Comparison of ENCODE assay signal across 1 cellular context in the genomic region with DNA sequence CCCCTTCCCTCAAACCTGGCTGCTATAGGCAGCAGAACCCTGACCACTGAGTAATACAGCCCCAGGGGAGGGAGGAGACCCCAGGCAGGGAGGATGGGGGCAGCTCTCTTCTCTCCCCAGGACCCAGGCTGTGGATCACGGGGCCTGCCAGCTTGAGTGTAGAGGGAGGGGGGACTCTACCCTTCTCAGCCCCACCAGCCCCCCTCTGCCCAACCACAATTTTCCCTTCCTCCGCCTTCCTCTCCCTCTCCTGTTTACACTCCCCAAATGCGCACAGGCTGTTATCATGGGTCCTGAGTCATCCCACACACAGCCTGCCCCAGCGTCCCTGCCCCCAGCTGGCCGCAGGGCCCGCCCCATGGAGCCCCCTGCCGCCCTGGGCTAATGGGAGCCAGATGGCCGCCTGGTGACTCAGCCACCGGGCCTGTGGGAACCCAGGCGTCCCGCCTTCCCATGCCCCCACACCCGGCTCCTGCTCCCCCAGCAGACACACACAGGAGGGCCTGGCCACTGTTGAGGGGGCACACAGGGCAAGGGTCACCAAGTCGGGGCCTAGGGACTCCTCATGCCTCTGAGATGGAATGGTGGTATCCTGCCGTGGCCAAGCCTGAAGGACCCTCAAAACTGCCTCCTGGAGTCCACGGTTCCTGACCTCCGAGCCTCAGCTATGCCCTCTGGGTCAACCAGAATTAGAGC.
A peak's percentile ranks its signal among the peaks of the same experiment; 100 is the strongest.
TF ChIP-seq lines count a peak whose summit lies in the region.

No MANE protein-coding gene starts in this region.

TF ChIP-seq in HepG2, 621 proteins besides CTCF, POLR2A, EP300 and RAD21 (continued from another document and continues in another):
- TF ChIP-seq HNRNPK (IDR thresholded peaks at IDR 0.05; ENCODE audit: low read depth, low read length, poor library complexity, severe bottlenecking): peak; percentile 46
- TF ChIP-seq ASH2L (IDR thresholded peaks at IDR 0.05; ENCODE audit: insufficient read length, low read depth, low read length): peak; percentile 39
- TF ChIP-seq IRF2 (CRISPR knock-in tag; IDR thresholded peaks at IDR 0.05): no peak
- 0 out of 2 replicates have a peak, but pooled peaks have one; percentile 57 for TF ChIP-seq POGK (CRISPR knock-in tag; conservative IDR thresholded peaks at IDR 0.05)
- TF ChIP-seq ZNF652 (CRISPR knock-in tag; IDR thresholded peaks at IDR 0.05; ENCODE audit: borderline replicate concordance, low read depth): no peak
- TF ChIP-seq HMG20A (CRISPR knock-in tag; IDR thresholded peaks at IDR 0.05; ENCODE audit: borderline replicate concordance): 0 out of 2 replicates have a peak, but pooled peaks have one; percentile 19
- TF ChIP-seq ARNT2 (CRISPR knock-in tag; IDR thresholded peaks at IDR 0.05; ENCODE audit: low read depth): peak; percentile 45; the same call in 1 of the 2 replicates
- TF ChIP-seq ZBTB3 (CRISPR knock-in tag; IDR thresholded peaks at IDR 0.05; ENCODE audit: borderline replicate concordance, low read depth): 0 out of 2 replicates have a peak, but pooled peaks have one; percentile 15
- no peak for TF ChIP-seq E2F1 (CRISPR knock-in tag; IDR thresholded peaks at IDR 0.05)
- no peak for TF ChIP-seq ZSCAN9 (CRISPR knock-in tag; IDR thresholded peaks at IDR 0.05; ENCODE audit: borderline replicate concordance)
- peak; percentile 78; the same call in 1 of the 2 replicates for TF ChIP-seq PAF1 (CRISPR knock-in tag; IDR thresholded peaks at IDR 0.05)
- TF ChIP-seq ZNF569 (CRISPR knock-in tag; IDR thresholded peaks at IDR 0.05; ENCODE audit: borderline replicate concordance): no peak
- TF ChIP-seq, protein P1, sequence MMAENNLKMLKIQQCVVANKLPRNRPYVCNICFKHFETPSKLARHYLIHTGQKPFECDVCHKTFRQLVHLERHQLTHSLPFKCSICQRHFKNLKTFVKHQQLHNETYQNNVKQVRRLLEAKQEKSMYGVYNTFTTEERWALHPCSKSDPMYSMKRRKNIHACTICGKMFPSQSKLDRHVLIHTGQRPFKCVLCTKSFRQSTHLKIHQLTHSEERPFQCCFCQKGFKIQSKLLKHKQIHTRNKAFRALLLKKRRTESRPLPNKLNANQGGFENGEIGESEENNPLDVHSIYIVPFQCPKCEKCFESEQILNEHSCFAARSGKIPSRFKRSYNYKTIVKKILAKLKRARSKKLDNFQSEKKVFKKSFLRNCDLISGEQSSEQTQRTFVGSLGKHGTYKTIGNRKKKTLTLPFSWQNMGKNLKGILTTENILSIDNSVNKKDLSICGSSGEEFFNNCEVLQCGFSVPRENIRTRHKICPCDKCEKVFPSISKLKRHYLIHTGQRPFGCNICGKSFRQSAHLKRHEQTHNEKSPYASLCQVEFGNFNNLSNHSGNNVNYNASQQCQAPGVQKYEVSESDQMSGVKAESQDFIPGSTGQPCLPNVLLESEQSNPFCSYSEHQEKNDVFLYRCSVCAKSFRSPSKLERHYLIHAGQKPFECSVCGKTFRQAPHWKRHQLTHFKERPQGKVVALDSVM (CRISPR knock-in tag; IDR thresholded peaks at IDR 0.05): no peak; the same call in 1 of the 2 replicates
- TF ChIP-seq, protein P2, sequence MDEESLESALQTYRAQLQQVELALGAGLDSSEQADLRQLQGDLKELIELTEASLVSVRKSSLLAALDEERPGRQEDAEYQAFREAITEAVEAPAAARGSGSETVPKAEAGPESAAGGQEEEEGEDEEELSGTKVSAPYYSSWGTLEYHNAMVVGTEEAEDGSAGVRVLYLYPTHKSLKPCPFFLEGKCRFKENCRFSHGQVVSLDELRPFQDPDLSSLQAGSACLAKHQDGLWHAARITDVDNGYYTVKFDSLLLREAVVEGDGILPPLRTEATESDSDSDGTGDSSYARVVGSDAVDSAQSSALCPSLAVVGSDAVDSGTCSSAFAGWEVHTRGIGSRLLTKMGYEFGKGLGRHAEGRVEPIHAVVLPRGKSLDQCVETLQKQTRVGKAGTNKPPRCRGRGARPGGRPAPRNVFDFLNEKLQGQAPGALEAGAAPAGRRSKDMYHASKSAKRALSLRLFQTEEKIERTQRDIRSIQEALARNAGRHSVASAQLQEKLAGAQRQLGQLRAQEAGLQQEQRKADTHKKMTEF (CRISPR knock-in tag; IDR thresholded peaks at IDR 0.05): peak; percentile 26; the same call in 1 of the 2 replicates
- TF ChIP-seq IRX3 (CRISPR knock-in tag; IDR thresholded peaks at IDR 0.05; ENCODE audit: borderline replicate concordance, low read depth): no peak
- no peak for TF ChIP-seq ZNF674 (CRISPR knock-in tag; IDR thresholded peaks at IDR 0.05; ENCODE audit: low read depth)
- TF ChIP-seq AKAP8 (CRISPR knock-in tag; IDR thresholded peaks at IDR 0.05): no peak; the same call in 1 of the 2 replicates
- no peak for TF ChIP-seq CCAR2 (optimal IDR thresholded peaks at IDR 0.05; ENCODE audit: low read depth, low read length)
- TF ChIP-seq NR2F2 (IDR thresholded peaks at IDR 0.05; ENCODE audit: borderline replicate concordance, low read depth): peak; percentile 11; the same call in 1 of the 2 replicates
- 0 out of 2 replicates have a peak, but pooled peaks have one; percentile 31 for TF ChIP-seq GATAD1 (CRISPR knock-in tag; IDR thresholded peaks at IDR 0.05)
- no peak for TF ChIP-seq CCDC6 (CRISPR knock-in tag; IDR thresholded peaks at IDR 0.05)
- TF ChIP-seq GABPB1 (CRISPR knock-in tag; IDR thresholded peaks at IDR 0.05): peak; percentile 51; the same call in 1 of the 2 replicates
- TF ChIP-seq KMT2B (CRISPR knock-in tag; IDR thresholded peaks at IDR 0.05): no peak
- 0 out of 2 replicates have a peak, but pooled peaks have one; percentile 11 for TF ChIP-seq ZBTB38 (CRISPR knock-in tag; IDR thresholded peaks at IDR 0.05)
- TF ChIP-seq MED1 (CRISPR knock-in tag; IDR thresholded peaks at IDR 0.05): peak; percentile 50; the same call in 1 of the 2 replicates
- 0 out of 2 replicates have a peak, but pooled peaks have one; percentile 8 for TF ChIP-seq ZNF205 (CRISPR knock-in tag; IDR thresholded peaks at IDR 0.05)
- TF ChIP-seq FOSL1 (CRISPR knock-in tag; IDR thresholded peaks at IDR 0.05; ENCODE audit: borderline replicate concordance): peak; percentile 77; the same call in 1 of the 2 replicates
- TF ChIP-seq, protein P3, sequence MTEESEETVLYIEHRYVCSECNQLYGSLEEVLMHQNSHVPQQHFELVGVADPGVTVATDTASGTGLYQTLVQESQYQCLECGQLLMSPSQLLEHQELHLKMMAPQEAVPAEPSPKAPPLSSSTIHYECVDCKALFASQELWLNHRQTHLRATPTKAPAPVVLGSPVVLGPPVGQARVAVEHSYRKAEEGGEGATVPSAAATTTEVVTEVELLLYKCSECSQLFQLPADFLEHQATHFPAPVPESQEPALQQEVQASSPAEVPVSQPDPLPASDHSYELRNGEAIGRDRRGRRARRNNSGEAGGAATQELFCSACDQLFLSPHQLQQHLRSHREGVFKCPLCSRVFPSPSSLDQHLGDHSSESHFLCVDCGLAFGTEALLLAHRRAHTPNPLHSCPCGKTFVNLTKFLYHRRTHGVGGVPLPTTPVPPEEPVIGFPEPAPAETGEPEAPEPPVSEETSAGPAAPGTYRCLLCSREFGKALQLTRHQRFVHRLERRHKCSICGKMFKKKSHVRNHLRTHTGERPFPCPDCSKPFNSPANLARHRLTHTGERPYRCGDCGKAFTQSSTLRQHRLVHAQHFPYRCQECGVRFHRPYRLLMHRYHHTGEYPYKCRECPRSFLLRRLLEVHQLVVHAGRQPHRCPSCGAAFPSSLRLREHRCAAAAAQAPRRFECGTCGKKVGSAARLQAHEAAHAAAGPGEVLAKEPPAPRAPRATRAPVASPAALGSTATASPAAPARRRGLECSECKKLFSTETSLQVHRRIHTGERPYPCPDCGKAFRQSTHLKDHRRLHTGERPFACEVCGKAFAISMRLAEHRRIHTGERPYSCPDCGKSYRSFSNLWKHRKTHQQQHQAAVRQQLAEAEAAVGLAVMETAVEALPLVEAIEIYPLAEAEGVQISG (CRISPR knock-in tag; IDR thresholded peaks at IDR 0.05): peak; percentile 26; the same call in 1 of the 2 replicates
- TF ChIP-seq, protein P4, sequence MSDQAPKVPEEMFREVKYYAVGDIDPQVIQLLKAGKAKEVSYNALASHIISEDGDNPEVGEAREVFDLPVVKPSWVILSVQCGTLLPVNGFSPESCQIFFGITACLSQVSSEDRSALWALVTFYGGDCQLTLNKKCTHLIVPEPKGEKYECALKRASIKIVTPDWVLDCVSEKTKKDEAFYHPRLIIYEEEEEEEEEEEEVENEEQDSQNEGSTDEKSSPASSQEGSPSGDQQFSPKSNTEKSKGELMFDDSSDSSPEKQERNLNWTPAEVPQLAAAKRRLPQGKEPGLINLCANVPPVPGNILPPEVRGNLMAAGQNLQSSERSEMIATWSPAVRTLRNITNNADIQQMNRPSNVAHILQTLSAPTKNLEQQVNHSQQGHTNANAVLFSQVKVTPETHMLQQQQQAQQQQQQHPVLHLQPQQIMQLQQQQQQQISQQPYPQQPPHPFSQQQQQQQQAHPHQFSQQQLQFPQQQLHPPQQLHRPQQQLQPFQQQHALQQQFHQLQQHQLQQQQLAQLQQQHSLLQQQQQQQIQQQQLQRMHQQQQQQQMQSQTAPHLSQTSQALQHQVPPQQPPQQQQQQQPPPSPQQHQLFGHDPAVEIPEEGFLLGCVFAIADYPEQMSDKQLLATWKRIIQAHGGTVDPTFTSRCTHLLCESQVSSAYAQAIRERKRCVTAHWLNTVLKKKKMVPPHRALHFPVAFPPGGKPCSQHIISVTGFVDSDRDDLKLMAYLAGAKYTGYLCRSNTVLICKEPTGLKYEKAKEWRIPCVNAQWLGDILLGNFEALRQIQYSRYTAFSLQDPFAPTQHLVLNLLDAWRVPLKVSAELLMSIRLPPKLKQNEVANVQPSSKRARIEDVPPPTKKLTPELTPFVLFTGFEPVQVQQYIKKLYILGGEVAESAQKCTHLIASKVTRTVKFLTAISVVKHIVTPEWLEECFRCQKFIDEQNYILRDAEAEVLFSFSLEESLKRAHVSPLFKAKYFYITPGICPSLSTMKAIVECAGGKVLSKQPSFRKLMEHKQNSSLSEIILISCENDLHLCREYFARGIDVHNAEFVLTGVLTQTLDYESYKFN (CRISPR knock-in tag; conservative IDR thresholded peaks at IDR 0.05): peak; percentile 53
- no peak for TF ChIP-seq SMYD3 (CRISPR knock-in tag; IDR thresholded peaks at IDR 0.05)
- peak; percentile 42; the same call in 1 of the 2 replicates for TF ChIP-seq NFIC (IDR thresholded peaks at IDR 0.05; ENCODE audit: low read length)
- TF ChIP-seq, protein P5, sequence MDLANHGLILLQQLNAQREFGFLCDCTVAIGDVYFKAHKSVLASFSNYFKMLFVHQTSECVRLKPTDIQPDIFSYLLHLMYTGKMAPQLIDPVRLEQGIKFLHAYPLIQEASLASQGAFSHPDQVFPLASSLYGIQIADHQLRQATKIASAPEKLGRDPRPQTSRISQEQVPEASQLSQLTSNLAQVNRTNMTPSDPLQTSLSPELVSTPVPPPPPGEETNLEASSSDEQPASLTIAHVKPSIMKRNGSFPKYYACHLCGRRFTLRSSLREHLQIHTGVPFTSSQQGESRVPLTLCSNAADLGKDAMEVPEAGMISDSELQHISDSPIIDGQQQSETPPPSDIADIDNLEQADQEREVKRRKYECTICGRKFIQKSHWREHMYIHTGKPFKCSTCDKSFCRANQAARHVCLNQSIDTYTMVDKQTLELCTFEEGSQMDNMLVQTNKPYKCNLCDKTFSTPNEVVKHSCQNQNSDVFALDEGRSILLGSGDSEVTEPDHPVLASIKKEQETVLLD (CRISPR knock-in tag; IDR thresholded peaks at IDR 0.05; ENCODE audit: low read depth): peak; percentile 36; the same call in 1 of the 2 replicates
- TF ChIP-seq KDM2A (CRISPR knock-in tag; IDR thresholded peaks at IDR 0.05; ENCODE audit: borderline replicate concordance, low read depth): peak; percentile 59; the same call in 1 of the 2 replicates
- 0 out of 2 replicates have a peak, but pooled peaks have one; percentile 14 for TF ChIP-seq NFE2L2 (IDR thresholded peaks at IDR 0.05; ENCODE audit: low read length)
- peak; percentile 54 for TF ChIP-seq SALL1 (CRISPR knock-in tag; IDR thresholded peaks at IDR 0.05)
- peak; percentile 39 for TF ChIP-seq CBX1 (IDR thresholded peaks at IDR 0.05; ENCODE audit: low read depth)
- no peak for TF ChIP-seq SP2 (CRISPR knock-in tag; IDR thresholded peaks at IDR 0.05)
- TF ChIP-seq PBX3 (CRISPR knock-in tag; IDR thresholded peaks at IDR 0.05; ENCODE audit: borderline replicate concordance): no peak
- TF ChIP-seq YEATS4 (CRISPR knock-in tag; IDR thresholded peaks at IDR 0.05; ENCODE audit: borderline replicate concordance): no peak
- TF ChIP-seq THAP11 (CRISPR knock-in tag; IDR thresholded peaks at IDR 0.05): peak; percentile 33; the same call in 1 of the 2 replicates
- TF ChIP-seq SRSF1 (optimal IDR thresholded peaks at IDR 0.05; ENCODE audit: low read depth, low read length): peak; percentile 86
- peak; percentile 80; the same call in 1 of the 2 replicates for TF ChIP-seq FOXK2 (IDR thresholded peaks at IDR 0.05)
